9 cellular contexts compared by ENCODE assay signal in genomic region chr5:113817683-113818082, GRCh38.
"Had no signal": no experiment of that assay in that cellular context is flagged by ENCODE, and none has a peak within 500 bp of the region (broad histone marks: within the 10 kb centered on the region; RNA-seq: fewer than 3 reads in every experiment).

No MANE protein-coding gene starts in this region.

- H2AFZ ChIP-seq: GM23248 had no signal

- DNase-seq: GM23248, GOT3, H7, HCEC 1CT, IMR-90, Karpas-422, KBM-7 had no signal

- H3K9ac ChIP-seq: GM23248, KMS-11 had no signal

- H3K4me2 ChIP-seq: KMS-11 had no signal

- H3K4me3 ChIP-seq: GM23248 had no signal

- H3K27ac ChIP-seq: GM23248, HL-60, KMS-11 had no signal
